Comparison of ENCODE assay signal across 7 cellular contexts in the genomic region with DNA sequence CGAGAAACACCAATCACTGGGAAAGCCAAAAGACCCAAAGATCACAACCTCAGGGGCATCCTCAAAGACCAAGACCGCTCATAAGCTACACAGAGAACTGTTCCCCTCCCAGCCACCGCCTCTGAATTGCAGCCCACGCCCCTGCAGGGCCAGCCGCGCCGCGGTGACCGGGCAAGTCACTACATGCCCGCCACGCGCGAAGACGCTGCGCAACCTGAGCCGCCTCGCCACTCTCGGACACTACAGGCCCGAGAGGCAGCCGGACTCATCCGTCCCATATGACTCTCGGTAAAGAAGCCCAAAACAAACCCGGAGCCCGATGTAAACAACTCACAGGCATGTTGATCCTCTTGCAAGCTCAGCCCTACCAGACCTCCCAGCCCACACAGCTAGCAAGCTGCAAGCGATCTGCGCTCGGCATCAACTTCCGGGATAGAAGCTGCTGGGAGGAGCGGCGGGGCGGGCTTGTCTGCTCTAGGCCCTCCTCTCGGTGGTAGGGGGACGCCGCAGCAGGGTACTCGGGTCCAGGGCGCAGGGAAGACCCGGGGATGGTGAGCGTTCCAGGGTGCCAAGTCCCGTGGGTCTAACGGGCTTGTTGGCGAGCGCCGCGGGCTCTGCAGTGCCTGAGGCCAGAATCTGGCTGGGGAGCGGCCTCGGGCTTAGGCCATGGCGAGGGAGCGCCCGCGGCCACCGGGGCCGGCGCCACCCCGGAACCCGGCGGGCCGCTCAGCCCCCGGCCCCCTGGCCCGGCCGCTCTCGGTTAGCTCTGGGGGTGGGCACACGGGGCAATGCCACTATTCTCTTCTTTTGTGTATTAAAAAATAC.
DNase-seq lines count a peak whose midpoint lies in the region; ATAC-seq and TF ChIP-seq lines count a peak whose summit lies in the region.

A gene (minus strand): TSS at position 412 of the 825 bp plus-strand sequence. CDS start 72 bp downstream, at position 340.

- peak; percentile 83 for ATAC-seq in GM18517 (IDR thresholded peaks at IDR 0.05; ENCODE audit: unreplicated experiment)
- peak; percentile 84 for ATAC-seq in HG03039 (IDR thresholded peaks at IDR 0.05; ENCODE audit: unreplicated experiment)

- peak within 1 kb of the TSS; percentile 98 for H3K4me3 ChIP-seq in retinal pigment epithelial cell (ENCODE audit: low read length)

- DNase-seq in NCI-H2081 treated with DMSO at 0.1 percent for 48 hours (lab: John Stamatoyannopoulos, UW) (peak; percentile 61), T1000 (lab: John Stamatoyannopoulos, UW) (peak; percentile 59), astrocyte of the hippocampus (ENCODE audit: low read depth, low spot score) (peak; percentile 96), hippocampal formation (lab: John Stamatoyannopoulos, UW) (peak; percentile 87), retinal pigment epithelial cell (ENCODE audit: low read depth) (peak; percentile 84)

- TF ChIP-seq CTCF in retinal pigment epithelial cell (conservative IDR thresholded peaks at IDR 0.05; ENCODE audit: low read depth, low read length): no peak

Comparison
In these comparisons a context has a peak if more than half of its experiments do, and no peak if none do; other contexts are left out.
1. Peak in every context shown above with its lines: DNase-seq, ATAC-seq and H3K4me3 ChIP-seq.